Comparison of ENCODE assay signal across 9 cellular contexts in the genomic region with DNA sequence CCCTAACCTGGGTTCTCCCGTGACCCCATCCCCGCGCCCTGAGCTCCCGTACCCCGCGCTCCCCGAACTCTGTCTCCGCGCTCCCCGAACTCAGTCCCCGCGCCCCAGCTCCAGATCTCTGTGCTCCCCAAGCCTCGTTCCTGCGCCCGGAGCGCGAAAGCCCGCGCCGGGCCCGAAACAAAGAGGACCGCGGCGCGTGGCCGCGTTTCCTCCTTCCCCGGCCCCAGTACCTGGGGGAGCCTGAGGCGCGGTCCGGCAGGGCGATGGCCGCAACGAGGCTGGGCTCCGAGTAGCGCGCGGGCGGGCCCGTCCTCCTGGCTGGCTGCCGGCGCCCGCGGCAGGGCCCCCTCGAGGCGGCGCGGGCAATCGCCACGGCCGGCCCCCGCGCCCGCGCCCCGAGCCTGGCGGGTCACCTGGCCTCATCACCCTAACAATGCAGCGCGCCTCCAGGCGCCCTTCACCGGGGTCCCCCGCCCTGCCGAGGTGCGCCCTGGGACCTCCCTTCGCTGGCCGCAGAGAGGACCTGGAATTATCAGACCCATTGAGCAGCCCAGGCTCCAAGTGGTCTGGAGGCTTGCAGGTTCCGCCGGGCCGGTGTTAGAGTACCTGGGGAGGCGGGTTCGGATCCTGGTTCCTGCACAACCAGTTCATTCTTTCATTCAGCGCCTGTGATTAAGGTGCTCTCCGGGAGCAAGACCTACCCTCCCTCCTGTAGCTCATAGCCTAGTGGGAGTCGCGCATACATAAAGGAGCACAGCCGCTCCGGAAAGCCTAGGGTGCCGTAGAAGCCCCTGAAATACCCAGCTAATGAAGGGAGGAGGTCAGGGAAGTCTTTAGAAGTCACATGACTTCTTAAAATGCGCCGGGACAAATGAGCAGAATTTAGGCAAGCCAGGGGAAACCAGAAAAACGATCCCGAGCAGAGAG. TPM values are rescaled to one million over a fixed set of nuclear protein-coding genes. Genes with fewer than 3 reads are reported as not detected.
DNase-seq lines count a peak whose midpoint lies in the region; ATAC-seq and TF ChIP-seq lines count a peak whose summit lies in the region.
"Had no signal": no experiment of that assay in that cellular context is flagged by ENCODE, and none has a peak within 500 bp of the region (broad histone marks: within the 10 kb centered on the region; RNA-seq: fewer than 3 reads in every experiment).

A gene (minus strand): TSS at position 291 of the 927 bp plus-strand sequence. CDS start 142,475 bp downstream, outside the sequence.

- peak within 1 kb of the TSS; percentile 16 for H3K4me3 Mint-ChIP-seq in central memory CD8-positive, alpha-beta T cell

- H3K36me3 ChIP-seq in BE2C: no peaks in the 10 kb centered on the region
- no peaks in the 10 kb centered on the region for H3K36me3 ChIP-seq in stomach smooth muscle (ENCODE audit: control insufficient read depth in 2 of 2, insufficient read depth in 2 of 2, low read length in 2 of 2)
- H3K36me3 ChIP-seq: neutrophil had no signal

- ATAC-seq in central memory CD8-positive, alpha-beta T cell (replicated peaks; ENCODE audit: extremely low read depth, poor library complexity, severe bottlenecking): no peak
- ATAC-seq in left colon: peak; percentile 84
- no peak for ATAC-seq in GM19351 (IDR thresholded peaks at IDR 0.05; ENCODE audit: unreplicated experiment)

- no peaks in the 10 kb centered on the region for H3K4me1 Mint-ChIP-seq in central memory CD8-positive, alpha-beta T cell

- peaks cover 20% of the 10 kb centered on the region for H3K27me3 ChIP-seq in BE2C
- H3K27me3 ChIP-seq in stomach smooth muscle (ENCODE audit: control insufficient read depth in 1 of 2, insufficient read depth in 2 of 2, low read length in 2 of 2): no peaks in the 10 kb centered on the region

- no peak within 1 kb of the TSS for H3K27ac ChIP-seq in stomach smooth muscle (ENCODE audit: low read length)
- H3K27ac ChIP-seq: neutrophil had no signal

- H3K4me3 ChIP-seq in BE2C (ENCODE audit: low read depth, low read length) (peak within 1 kb of the TSS; percentile 57), LNCaP clone FGC (ENCODE audit: low read depth, low read length) (peak within 1 kb of the TSS; percentile 40), stomach smooth muscle (ENCODE audit: low read length in 2 of 2) (peak within 1 kb of the TSS; percentile 55 to 84)

- peaks cover 28% of the 10 kb centered on the region for H3K27me3 Mint-ChIP-seq in central memory CD8-positive, alpha-beta T cell

- DNase-seq in BE2C (peak; percentile 47), LNCaP clone FGC (ENCODE audit: low read depth) (no peak), left colon (peak in 1 of 2 donors; percentile 75), KG1 (lab: John Stamatoyannopoulos, UW) (no peak)
- no peak for DNase-seq in central memory CD8-positive, alpha-beta T cell (ENCODE audit: low spot score in 2 of 2)
- no peak for DNase-seq in stimulated activated CD4-positive, alpha-beta T cell treated with anti-CD3 and anti-CD28 coated beads, Interleukin-12 subunit alpha, Interleukin-12 subunit beta, amount 100 ng/mL, for 4 hours

- H3K9ac ChIP-seq in stomach smooth muscle (ENCODE audit: low read length in 2 of 2): peak within 1 kb of the TSS; percentile 57 to 60

- H3K9me3 ChIP-seq in BE2C: no peaks in the 10 kb centered on the region
- H3K9me3 ChIP-seq in stomach smooth muscle (ENCODE audit: control insufficient read depth in 2 of 2, low read length in 2 of 2): no peaks in the 10 kb centered on the region
- H3K9me3 ChIP-seq: neutrophil had no signal

- peaks cover 2% of the 10 kb centered on the region for H3K36me3 Mint-ChIP-seq in central memory CD8-positive, alpha-beta T cell (ENCODE audit: insufficient read depth)

- H3K27ac Mint-ChIP-seq in central memory CD8-positive, alpha-beta T cell (ENCODE audit: low read depth): no peak within 1 kb of the TSS

- H3K4me1 ChIP-seq in BE2C: peaks cover under 1% of the 10 kb centered on the region; the same call in 1 of the 2 replicates
- H3K4me1 ChIP-seq in stomach smooth muscle (ENCODE audit: control insufficient read depth, insufficient read depth, low read length): peaks cover 46% of the 10 kb centered on the region

- H3K9me3 Mint-ChIP-seq in central memory CD8-positive, alpha-beta T cell: peaks cover 3% of the 10 kb centered on the region

- intact Hi-C loops in left colon (cut with DNase I, micrococcal nuclease): no loop called here

- TF ChIP-seq CTCF in BE2C (IDR thresholded peaks at IDR 0.05; ENCODE audit: low read depth, low read length) (no peak), LNCaP clone FGC (IDR thresholded peaks at IDR 0.05; ENCODE audit: control insufficient read depth, extremely low read depth, insufficient read depth) (no peak)

RNA-seq across cellular contexts. Expression of the gene that starts here (rescaled TPM):
- polyA plus RNA-seq in BE2C (2012; ENCODE audit: insufficient read depth, insufficient read length, low read depth): 1.2 TPM
- 10 to 100 TPM; 56.9 to 62.3 TPM for total RNA-seq in left colon
